ENCODE assay signal across 26 cellular contexts in the genomic region with DNA sequence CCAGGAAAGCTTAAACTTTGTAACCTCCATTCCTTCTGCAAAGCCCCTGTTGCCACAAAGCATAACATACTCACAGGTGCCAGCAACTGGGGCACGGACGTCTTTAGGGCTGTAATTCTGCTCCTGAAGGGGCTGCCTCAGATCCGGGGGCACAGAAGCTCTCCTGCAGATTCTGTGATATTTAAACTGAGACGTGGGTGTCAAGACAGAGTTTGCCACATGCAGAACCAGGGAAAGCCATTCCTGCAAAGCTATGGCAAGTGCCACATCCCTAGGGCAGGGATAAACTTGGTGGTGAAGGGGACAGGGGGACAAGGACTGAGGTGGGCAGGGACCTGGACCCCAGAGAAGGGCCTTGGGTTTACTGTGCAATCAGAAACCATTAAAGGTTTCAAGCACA.
"Had no signal": no experiment of that assay in that cellular context is flagged by ENCODE, and none has a peak within 500 bp of the region (broad histone marks: within the 10 kb centered on the region; RNA-seq: fewer than 3 reads in every experiment).

No MANE protein-coding gene starts in this region.

- DNase-seq: activated CD4-positive, alpha-beta T cell treated with anti-CD3 and anti-CD28 coated beads for 36 hours; activated CD4-positive, alpha-beta T cell treated with anti-CD3 and anti-CD28 coated beads, Interleukin-2, amount 50 U/mL, for 4 hours; activated CD4-positive, CD25-positive, alpha-beta regulatory T cell; activated naive CD4-positive, alpha-beta T cell; activated T-cell treated with anti-CD3 and anti-CD28 coated beads for 4 hours; activated T-cell treated with anti-CD3 and anti-CD28 coated beads, Interleukin-2, amount 50 U/mL, for 72 hours; effector CD4-positive, alpha-beta T cell; esophagus squamous epithelium; foreskin melanocyte; kidney glomerular epithelial cell; left lung; lower lobe of right lung; mesenchymal stem cell; psoas muscle; stimulated activated CD4-positive, alpha-beta T cell treated with anti-CD3 and anti-CD28 coated beads, Interleukin-1b, Interleukin-23, amount 100 ng/mL, for 48 hours; stimulated activated CD4-positive, alpha-beta T cell treated with anti-CD3 and anti-CD28 coated beads, Interleukin-4, amount 100 ng/mL, for 4 hours; stimulated activated CD8-positive, alpha-beta memory T cell treated with anti-CD3 and anti-CD28 coated beads, Interleukin-4, amount 100 ng/mL, for 48 hours; stimulated activated naive CD8-positive, alpha-beta T cell treated with anti-CD3 and anti-CD28 coated beads, Interleukin-15, amount 100 ng/mL, for 72 hours; substantia nigra had no signal

- H3K9me3 ChIP-seq: lower lobe of right lung, pancreas, psoas muscle, right atrium auricular region, upper lobe of left lung had no signal

- H3K4me3 ChIP-seq: esophagus squamous epithelium, left lung, lower lobe of right lung, pancreas, psoas muscle, right atrium auricular region, smooth muscle cell, upper lobe of left lung had no signal

- H3K4me2 ChIP-seq: smooth muscle cell had no signal

- ATAC-seq: activated CD4-positive, alpha-beta T cell treated with anti-CD3 and anti-CD28 coated beads for 36 hours; activated naive CD4-positive, alpha-beta T cell treated with anti-CD3 and anti-CD28 coated beads, Interleukin-2, amount 50 U/mL, for 72 hours; activated T-cell treated with anti-CD3 and anti-CD28 coated beads, Interleukin-2, amount 50 U/mL, for 72 hours; left lung; lower lobe of right lung; pancreas; psoas muscle; stimulated activated memory B cell treated with anti-CD40 and anti-IgM and Interleukin-4, amounts not matched to agents 10 μg/mL and 1 μg/mL and 100 μg/mL, for 72 hours; stimulated activated naive CD8-positive, alpha-beta T cell treated with anti-CD3 and anti-CD28 coated beads, Interleukin-15, amount 100 ng/mL, for 72 hours had no signal

- H3K4me1 ChIP-seq: esophagus squamous epithelium, left lung, lower lobe of right lung, pancreas, psoas muscle, upper lobe of left lung had no signal

- H3K27ac ChIP-seq: epithelial cell of prostate, esophagus squamous epithelium, left lung, lower lobe of right lung, pancreas, psoas muscle, right atrium auricular region, upper lobe of left lung had no signal

- H3K36me3 ChIP-seq: esophagus squamous epithelium, left lung, lower lobe of right lung, pancreas, right atrium auricular region, upper lobe of left lung had no signal

- H3K27me3 ChIP-seq: pancreas, right atrium auricular region, upper lobe of left lung had no signal
